In the genomic region with DNA sequence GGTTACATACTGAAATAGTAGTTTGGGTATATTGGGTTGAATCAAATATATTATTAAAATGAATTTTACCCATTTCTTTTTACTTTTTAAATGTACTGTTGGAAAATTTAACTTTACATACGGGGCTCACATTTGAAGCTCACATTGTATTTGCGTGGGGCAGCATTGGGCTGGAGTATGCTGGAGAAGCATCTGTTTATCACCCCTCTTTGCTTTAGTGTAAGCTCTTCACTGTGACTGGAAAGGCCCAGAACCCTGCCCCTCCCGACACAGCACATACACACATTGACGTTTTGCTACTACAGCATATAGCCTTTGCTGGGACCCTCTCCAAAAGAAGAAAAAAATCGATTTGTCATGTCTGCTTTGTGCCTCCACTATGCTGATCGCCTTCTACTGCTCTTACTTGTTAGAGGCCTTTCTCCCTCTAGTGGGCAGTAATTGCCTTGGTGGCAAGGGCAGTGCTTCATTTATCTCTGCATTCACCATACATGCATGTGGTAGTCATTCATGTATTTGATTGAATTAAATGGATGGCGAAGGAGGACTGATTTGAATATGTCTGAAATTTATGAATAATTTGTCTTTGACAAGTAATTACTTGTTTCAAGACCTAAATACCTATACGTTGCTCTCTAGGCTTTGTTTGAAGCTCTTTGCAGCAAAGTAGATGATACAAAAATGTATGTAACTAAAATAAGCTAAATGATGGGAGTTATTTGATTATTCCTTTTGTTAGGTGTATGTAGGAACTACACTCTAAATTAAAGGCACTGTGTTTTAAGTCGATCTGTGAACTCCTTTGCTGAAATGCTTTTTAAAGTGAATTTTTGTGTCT, we compare ENCODE assay signal across 9 cellular contexts. TPM values are rescaled to one million over a fixed set of nuclear protein-coding genes. Genes with fewer than 3 reads are reported as not detected.
DNase-seq lines count a peak whose midpoint lies in the region; ATAC-seq and TF ChIP-seq lines count a peak whose summit lies in the region.
"Had no signal": no experiment of that assay in that cellular context is flagged by ENCODE, and none has a peak within 500 bp of the region (broad histone marks: within the 10 kb centered on the region; RNA-seq: fewer than 3 reads in every experiment).

No MANE protein-coding gene starts in this region.

- no peak overlapping the region for H3K18ac ChIP-seq in H9 (ENCODE audit: insufficient read length, low read depth, low read length)

- H3K4me3 ChIP-seq in OCI-LY3 (ENCODE audit: low read length) (no peak overlapping the region), right lobe of liver (no peak overlapping the region)

- no peaks in the 10 kb centered on the region for H3K27me3 Mint-ChIP-seq in H9 (ENCODE audit: low read depth)
- H3K27me3 Mint-ChIP-seq in chondrocyte (ENCODE audit: low read depth), result no peaks in the 10 kb centered on the region

- ATAC-seq in right lobe of liver, result peak; percentile 54 to 68 (median 64)
- ATAC-seq in HG03442 (IDR thresholded peaks at IDR 0.05; ENCODE audit: unreplicated experiment), result no peak

- H3K4ac ChIP-seq in H9 (ENCODE audit: low read depth, low read length), result no peak overlapping the region

- in situ Hi-C loops in Caki2 (cut with HindIII; ENCODE audit: low pct_unique_long_range_greater_than_20kb, low sequenced_read_pairs), result no loop called here

- no peaks in the 10 kb centered on the region for H3K23me2 ChIP-seq in H9 (ENCODE audit: insufficient read length, low read depth, low read length, poor library complexity, severe bottlenecking)

- H3K27me3 ChIP-seq in H9 (ENCODE audit: insufficient read depth, low read length) (no peaks in the 10 kb centered on the region), OCI-LY3 (ENCODE audit: low read depth, low read length) (no peaks in the 10 kb centered on the region), right lobe of liver (no peaks in the 10 kb centered on the region)

- H3K23ac ChIP-seq in H9 (ENCODE audit: insufficient read length, low read depth, low read length), result no peak overlapping the region

- no peak overlapping the region for H2BK20ac ChIP-seq in H9 (ENCODE audit: low read depth, low read length, poor library complexity, severe bottlenecking)

- H2BK15ac ChIP-seq in H9 (ENCODE audit: low read depth, low read length), result no peak overlapping the region

- H4K20me1 ChIP-seq in H9 (ENCODE audit: control insufficient read depth, insufficient read depth, insufficient read length), result no peaks in the 10 kb centered on the region
- H4K20me1 ChIP-seq in OCI-LY3 (ENCODE audit: insufficient read depth, low read length), result peaks cover 18% of the 10 kb centered on the region; the same call in 1 of the 2 replicates

- H3K27ac Mint-ChIP-seq in H9 (peak overlapping the region; percentile 55 to 97 (median 77); a peak in 4 of 7 replicates), chondrocyte (ENCODE audit: unreplicated experiment) (peak overlapping the region; percentile 89)
- H3K27ac Mint-ChIP-seq: T-helper 1 cell treated with Interleukin-12 subunit alpha and Interleukin-12 subunit beta and Interleukin-4 antibody, amounts not matched to agents 30 μg/mL and 1 μg/mL, for 36 hours had no signal

- H3K4me1 ChIP-seq in H9 (ENCODE audit: insufficient read depth, low read length) (no peaks in the 10 kb centered on the region), OCI-LY3 (ENCODE audit: low read length) (no peaks in the 10 kb centered on the region), right lobe of liver (peaks cover 0 to 10% (median 0%) of the 10 kb centered on the region in 4 donors)

- H2BK12ac ChIP-seq in H9 (ENCODE audit: insufficient read length, low read depth, low read length), result no peak overlapping the region

- peak; percentile 82 for TF ChIP-seq CTCF in H9 (conservative IDR thresholded peaks at IDR 0.05)
- peak; percentile 47 for TF ChIP-seq CTCF in OCI-LY3 (IDR thresholded peaks at IDR 0.05; ENCODE audit: low read depth, low read length)
- peak; percentile 88 for TF ChIP-seq CTCF in chondrocyte (IDR thresholded peaks at IDR 0.05)
- peak; percentile 40 to 51 (median 41) for TF ChIP-seq CTCF in right lobe of liver (IDR thresholded peaks at IDR 0.05)

- TF ChIP-seq POLR2A in right lobe of liver (IDR thresholded peaks at IDR 0.05), result no peak

- H3K36me3 ChIP-seq in OCI-LY3 (replicated peaks; ENCODE audit: low read depth, low read length) (peaks cover 67% of the 10 kb centered on the region), right lobe of liver (peaks cover 0 to 51% (median 22%) of the 10 kb centered on the region in 4 donors)

- H3K36me3 Mint-ChIP-seq in H9 (ENCODE audit: insufficient read depth in 1 of 3, low read depth in 3 of 3) (peaks cover 16 to 43% (median 41%) of the 10 kb centered on the region in 3 experiments; a peak in 6 of 7 replicates), chondrocyte (ENCODE audit: low read depth) (peaks cover 20% of the 10 kb centered on the region)

- no peak overlapping the region for H3K4me3 Mint-ChIP-seq in H9
- no peak overlapping the region for H3K4me3 Mint-ChIP-seq in chondrocyte (ENCODE audit: unreplicated experiment)
- H3K4me3 Mint-ChIP-seq: T-helper 1 cell treated with Interleukin-12 subunit alpha and Interleukin-12 subunit beta and Interleukin-4 antibody, amounts not matched to agents 30 μg/mL and 1 μg/mL, for 36 hours had no signal

- intact Hi-C loops in right lobe of liver (cut with DNase I), result no loop called here

- H2AK5ac ChIP-seq in H9 (ENCODE audit: insufficient read length, low read length), result no peak overlapping the region

- peaks cover 2% of the 10 kb centered on the region in 2 experiments; a peak in 3 of 4 replicates for H3K4me1 Mint-ChIP-seq in H9
- peaks cover 12% of the 10 kb centered on the region for H3K4me1 Mint-ChIP-seq in chondrocyte (ENCODE audit: low read depth)

- no peak overlapping the region for H3T11ph ChIP-seq in H9 (ENCODE audit: low read length)

- H3K9me3 ChIP-seq in H9 (ENCODE audit: control insufficient read depth, low read depth, low read length), result no peaks in the 10 kb centered on the region
- no peaks in the 10 kb centered on the region for H3K9me3 ChIP-seq in OCI-LY3 (ENCODE audit: insufficient read depth, low read length)
- H3K9me3 ChIP-seq in right lobe of liver, result no peaks in the 10 kb centered on the region

- H4K8ac ChIP-seq in H9 (replicated peaks; ENCODE audit: insufficient read length, low read depth, low read length), result no peak overlapping the region

- H4K5ac ChIP-seq in H9 (ENCODE audit: insufficient read length, low read depth, low read length), result no peak overlapping the region

- H3K9me3 Mint-ChIP-seq in H9 (no peaks in the 10 kb centered on the region), chondrocyte (ENCODE audit: low read depth) (no peaks in the 10 kb centered on the region)
- H3K9me3 Mint-ChIP-seq: T-helper 1 cell treated with Interleukin-12 subunit alpha and Interleukin-12 subunit beta and Interleukin-4 antibody, amounts not matched to agents 30 μg/mL and 1 μg/mL, for 36 hours had no signal

- H2AFZ ChIP-seq in H9 (ENCODE audit: low read length), result no peak overlapping the region
- H2AFZ ChIP-seq in OCI-LY3 (ENCODE audit: low read depth, low read length), result no peak overlapping the region

- WGBS in H9 (ENCODE audit: extremely low coverage, insufficient read length, low lambda C conversion rate), result no CpG with 5 or more reads among the region's 9 CpGs
- 74% methylated on average over 9 of the region's 9 CpGs for WGBS in right lobe of liver (ENCODE audit: insufficient coverage, low coverage, low lambda C conversion rate, missing lambda C conversion rate)

- no peaks in the 10 kb centered on the region for H3K79me1 ChIP-seq in H9 (ENCODE audit: insufficient read depth, low read depth, low read length, poor library complexity, severe bottlenecking)

- H2BK120ac ChIP-seq in H9 (ENCODE audit: low read depth, low read length, poor library complexity, severe bottlenecking), result no peak overlapping the region

- no peak overlapping the region for H2BK5ac ChIP-seq in H9 (ENCODE audit: insufficient read length, low read length)

- H3K14ac ChIP-seq in H9 (ENCODE audit: insufficient read depth, low read length), result no peak overlapping the region

- H3K27ac ChIP-seq in H9 (ENCODE audit: insufficient read length, low read depth, low read length), result no peak overlapping the region
- H3K27ac ChIP-seq in OCI-LY3 (ENCODE audit: low read length), result no peak overlapping the region
- H3K27ac ChIP-seq in right lobe of liver, result no peak overlapping the region

- DNase-seq in Caki2 (ENCODE audit: low read depth) (peak; percentile 64), H9 (peak; percentile 63), chondrocyte (ENCODE audit: low spot score) (no peak), right lobe of liver (no peak), HK-2 (ENCODE audit: unreplicated experiment) (no peak)
- no peak for DNase-seq in stimulated activated CD4-positive, alpha-beta T cell treated with anti-CD3 and anti-CD28 coated beads, Interleukin-2, amount 100 ng/mL, for 24 hours

- H3K79me2 ChIP-seq in H9 (ENCODE audit: insufficient read depth, low read length) (no peaks in the 10 kb centered on the region), OCI-LY3 (ENCODE audit: low read length) (peaks cover 4% of the 10 kb centered on the region; the same call in 1 of the 2 replicates)

- H3K9ac ChIP-seq in H9 (ENCODE audit: extremely low read depth, insufficient read length, low read length) (no peak overlapping the region), OCI-LY3 (ENCODE audit: low read length) (no peak overlapping the region)

- H3K56ac ChIP-seq in H9 (ENCODE audit: insufficient read length, low read depth, low read length), result no peak overlapping the region

- H4K91ac ChIP-seq in H9 (ENCODE audit: insufficient read length, low read depth, low read length), result no peak overlapping the region

- H3K4me2 ChIP-seq in H9 (ENCODE audit: insufficient read depth, insufficient read length, low read length) (no peak overlapping the region), OCI-LY3 (ENCODE audit: low read length) (no peak overlapping the region)

RNA-seq across cellular contexts. Expression of gene VAPA, which starts 37.4 kb away (rescaled TPM):
- total RNA-seq in Caki2 (2014; rRNA removed; shearing (Covaris generic); ENCODE audit: low replicate concordance), result 341 and 399 TPM in 2 replicates
- total RNA-seq in H9 (2021), result 126 and 141 TPM in 2 replicates
- total RNA-seq in chondrocyte, result 125 to 143 TPM (median 141 TPM) in 3 replicates
- total RNA-seq in right lobe of liver, result 100 to 1,000 TPM in 2 of 6 experiments, 10 to 100 TPM in 4; 69.6 to 149 (median 90.7) TPM

Comparison
In these comparisons a context has a peak if more than half of its experiments do, and no peak if none do; other contexts are left out.
1. DNase-seq: peak in Caki2 (single experiment) and H9 (single experiment); none in chondrocyte (single experiment), right lobe of liver (0 of 3), HK-2 (single experiment) and stimulated activated CD4-positive, alpha-beta T cell treated with anti-CD3 and anti-CD28 coated beads, Interleukin-2, amount 100 ng/mL, for 24 hours (0 of 2).
2. Peak in every context shown above with its lines, with median percentiles within 50 percentile points of each other: CTCF ChIP-seq.